ENCODE assay signal across 1 cellular context in the genomic region with DNA sequence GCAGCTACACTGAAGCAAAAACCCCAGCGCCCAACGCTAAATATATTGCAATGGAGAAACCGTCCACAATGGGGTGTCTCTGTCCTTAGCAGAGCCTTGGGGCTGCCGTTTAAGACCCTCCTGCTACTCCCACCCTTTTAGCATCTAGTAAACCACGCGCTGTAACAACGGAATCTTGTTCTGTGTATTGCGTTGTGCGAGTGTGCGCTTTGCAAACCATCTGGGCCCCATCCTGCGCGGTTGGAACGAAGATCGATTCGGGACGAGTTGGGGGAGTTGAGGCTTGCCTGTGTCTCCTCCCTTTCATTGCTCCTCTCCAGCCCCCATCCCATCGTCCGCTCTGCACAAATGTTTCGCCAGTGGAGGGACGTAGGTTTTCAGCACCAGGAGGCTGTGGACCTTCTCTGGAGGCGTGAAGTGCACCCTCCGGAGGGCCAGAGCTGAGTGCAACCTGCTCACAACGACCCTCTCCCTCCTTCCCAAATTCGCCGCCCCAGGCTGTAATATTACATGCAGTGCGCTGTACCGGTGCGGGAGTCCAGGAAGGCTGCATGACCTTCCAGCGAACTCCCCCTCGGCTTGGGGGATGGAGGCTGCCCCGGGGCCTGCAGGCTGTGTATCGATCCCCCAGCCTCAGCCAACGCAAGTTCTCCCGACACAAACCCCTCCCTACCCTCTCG.
TF ChIP-seq lines count a peak whose summit lies in the region.

No MANE protein-coding gene starts in this region.

TF ChIP-seq in HepG2, 621 proteins besides CTCF, POLR2A, EP300 and RAD21 (continued from another document and continues in another):
- TF ChIP-seq, protein P1, sequence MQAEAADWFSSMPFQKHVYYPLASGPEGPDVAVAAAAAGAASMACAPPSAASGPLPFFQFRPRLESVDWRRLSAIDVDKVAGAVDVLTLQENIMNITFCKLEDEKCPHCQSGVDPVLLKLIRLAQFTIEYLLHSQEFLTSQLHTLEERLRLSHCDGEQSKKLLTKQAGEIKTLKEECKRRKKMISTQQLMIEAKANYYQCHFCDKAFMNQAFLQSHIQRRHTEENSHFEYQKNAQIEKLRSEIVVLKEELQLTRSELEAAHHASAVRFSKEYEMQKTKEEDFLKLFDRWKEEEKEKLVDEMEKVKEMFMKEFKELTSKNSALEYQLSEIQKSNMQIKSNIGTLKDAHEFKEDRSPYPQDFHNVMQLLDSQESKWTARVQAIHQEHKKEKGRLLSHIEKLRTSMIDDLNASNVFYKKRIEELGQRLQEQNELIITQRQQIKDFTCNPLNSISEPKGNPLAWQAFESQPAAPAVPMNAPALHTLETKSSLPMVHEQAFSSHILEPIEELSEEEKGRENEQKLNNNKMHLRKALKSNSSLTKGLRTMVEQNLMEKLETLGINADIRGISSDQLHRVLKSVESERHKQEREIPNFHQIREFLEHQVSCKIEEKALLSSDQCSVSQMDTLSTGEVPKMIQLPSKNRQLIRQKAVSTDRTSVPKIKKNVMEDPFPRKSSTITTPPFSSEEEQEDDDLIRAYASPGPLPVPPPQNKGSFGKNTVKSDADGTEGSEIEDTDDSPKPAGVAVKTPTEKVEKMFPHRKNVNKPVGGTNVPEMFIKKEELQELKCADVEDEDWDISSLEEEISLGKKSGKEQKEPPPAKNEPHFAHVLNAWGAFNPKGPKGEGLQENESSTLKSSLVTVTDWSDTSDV (CRISPR knock-in tag; IDR thresholded peaks at IDR 0.05): 0 out of 2 replicates have a peak, but pooled peaks have one; percentile 57
- TF ChIP-seq TMF1 (CRISPR knock-in tag; IDR thresholded peaks at IDR 0.05; ENCODE audit: low read depth) (no peak), TBP (CRISPR knock-in tag; IDR thresholded peaks at IDR 0.05) (no peak), NCOA2 (CRISPR knock-in tag; IDR thresholded peaks at IDR 0.05) (no peak), NFE2L1 (CRISPR knock-in tag; IDR thresholded peaks at IDR 0.05; ENCODE audit: borderline replicate concordance) (no peak), ARNT2 (CRISPR knock-in tag; IDR thresholded peaks at IDR 0.05; ENCODE audit: low read depth) (peak; percentile 18; the same call in 1 of the 2 replicates), CBX5 (CRISPR knock-in tag; IDR thresholded peaks at IDR 0.05; ENCODE audit: borderline replicate concordance) (no peak; the same call in 1 of the 2 replicates), KLF13 (CRISPR knock-in tag; IDR thresholded peaks at IDR 0.05) (no peak), ZFP36L1 (CRISPR knock-in tag; IDR thresholded peaks at IDR 0.05) (no peak), NR1H2 (CRISPR knock-in tag; IDR thresholded peaks at IDR 0.05; ENCODE audit: borderline replicate concordance, low read depth) (no peak), MAFF (IDR thresholded peaks at IDR 0.05; ENCODE audit: low read depth, low read length) (no peak), ZNF629 (CRISPR knock-in tag; conservative IDR thresholded peaks at IDR 0.05) (no peak), PAX8 (CRISPR knock-in tag; IDR thresholded peaks at IDR 0.05; ENCODE audit: borderline replicate concordance) (no peak), MED1 (CRISPR knock-in tag; IDR thresholded peaks at IDR 0.05) (0 out of 2 replicates have a peak, but pooled peaks have one; percentile 14), ZNF501 (CRISPR knock-in tag; IDR thresholded peaks at IDR 0.05) (peak; percentile 24; the same call in 1 of the 2 replicates), ZKSCAN8 (CRISPR knock-in tag; IDR thresholded peaks at IDR 0.05; ENCODE audit: borderline replicate concordance) (no peak), JUND (CRISPR knock-in tag; IDR thresholded peaks at IDR 0.05) (no peak), ZNF20 (CRISPR knock-in tag; IDR thresholded peaks at IDR 0.05) (no peak), ZNF878 (CRISPR knock-in tag; IDR thresholded peaks at IDR 0.05) (no peak), ZKSCAN5 (CRISPR knock-in tag; IDR thresholded peaks at IDR 0.05) (no peak), ZNF670 (CRISPR knock-in tag; IDR thresholded peaks at IDR 0.05; ENCODE audit: borderline replicate concordance) (no peak), HOXA7 (CRISPR knock-in tag; IDR thresholded peaks at IDR 0.05) (no peak), ZMAT3 (CRISPR knock-in tag; conservative IDR thresholded peaks at IDR 0.05) (0 out of 2 replicates have a peak, but pooled peaks have one; percentile 29), ERF (CRISPR knock-in tag; IDR thresholded peaks at IDR 0.05) (no peak; the same call in 1 of the 2 replicates), NR2F1 (CRISPR knock-in tag; IDR thresholded peaks at IDR 0.05) (no peak), ZNF432 (CRISPR knock-in tag; IDR thresholded peaks at IDR 0.05; ENCODE audit: borderline replicate concordance) (no peak), ZNF260 (CRISPR knock-in tag; IDR thresholded peaks at IDR 0.05; ENCODE audit: borderline replicate concordance, low read depth) (no peak), ZNF614 (CRISPR knock-in tag; IDR thresholded peaks at IDR 0.05; ENCODE audit: borderline replicate concordance) (no peak), KAT8 (CRISPR knock-in tag; IDR thresholded peaks at IDR 0.05) (no peak), ZNF101 (CRISPR knock-in tag; IDR thresholded peaks at IDR 0.05; ENCODE audit: borderline replicate concordance, low read depth) (no peak)
- TF ChIP-seq, protein P2, sequence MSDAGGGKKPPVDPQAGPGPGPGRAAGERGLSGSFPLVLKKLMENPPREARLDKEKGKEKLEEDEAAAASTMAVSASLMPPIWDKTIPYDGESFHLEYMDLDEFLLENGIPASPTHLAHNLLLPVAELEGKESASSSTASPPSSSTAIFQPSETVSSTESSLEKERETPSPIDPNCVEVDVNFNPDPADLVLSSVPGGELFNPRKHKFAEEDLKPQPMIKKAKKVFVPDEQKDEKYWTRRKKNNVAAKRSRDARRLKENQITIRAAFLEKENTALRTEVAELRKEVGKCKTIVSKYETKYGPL (CRISPR knock-in tag; IDR thresholded peaks at IDR 0.05): no peak
- TF ChIP-seq, protein P3, sequence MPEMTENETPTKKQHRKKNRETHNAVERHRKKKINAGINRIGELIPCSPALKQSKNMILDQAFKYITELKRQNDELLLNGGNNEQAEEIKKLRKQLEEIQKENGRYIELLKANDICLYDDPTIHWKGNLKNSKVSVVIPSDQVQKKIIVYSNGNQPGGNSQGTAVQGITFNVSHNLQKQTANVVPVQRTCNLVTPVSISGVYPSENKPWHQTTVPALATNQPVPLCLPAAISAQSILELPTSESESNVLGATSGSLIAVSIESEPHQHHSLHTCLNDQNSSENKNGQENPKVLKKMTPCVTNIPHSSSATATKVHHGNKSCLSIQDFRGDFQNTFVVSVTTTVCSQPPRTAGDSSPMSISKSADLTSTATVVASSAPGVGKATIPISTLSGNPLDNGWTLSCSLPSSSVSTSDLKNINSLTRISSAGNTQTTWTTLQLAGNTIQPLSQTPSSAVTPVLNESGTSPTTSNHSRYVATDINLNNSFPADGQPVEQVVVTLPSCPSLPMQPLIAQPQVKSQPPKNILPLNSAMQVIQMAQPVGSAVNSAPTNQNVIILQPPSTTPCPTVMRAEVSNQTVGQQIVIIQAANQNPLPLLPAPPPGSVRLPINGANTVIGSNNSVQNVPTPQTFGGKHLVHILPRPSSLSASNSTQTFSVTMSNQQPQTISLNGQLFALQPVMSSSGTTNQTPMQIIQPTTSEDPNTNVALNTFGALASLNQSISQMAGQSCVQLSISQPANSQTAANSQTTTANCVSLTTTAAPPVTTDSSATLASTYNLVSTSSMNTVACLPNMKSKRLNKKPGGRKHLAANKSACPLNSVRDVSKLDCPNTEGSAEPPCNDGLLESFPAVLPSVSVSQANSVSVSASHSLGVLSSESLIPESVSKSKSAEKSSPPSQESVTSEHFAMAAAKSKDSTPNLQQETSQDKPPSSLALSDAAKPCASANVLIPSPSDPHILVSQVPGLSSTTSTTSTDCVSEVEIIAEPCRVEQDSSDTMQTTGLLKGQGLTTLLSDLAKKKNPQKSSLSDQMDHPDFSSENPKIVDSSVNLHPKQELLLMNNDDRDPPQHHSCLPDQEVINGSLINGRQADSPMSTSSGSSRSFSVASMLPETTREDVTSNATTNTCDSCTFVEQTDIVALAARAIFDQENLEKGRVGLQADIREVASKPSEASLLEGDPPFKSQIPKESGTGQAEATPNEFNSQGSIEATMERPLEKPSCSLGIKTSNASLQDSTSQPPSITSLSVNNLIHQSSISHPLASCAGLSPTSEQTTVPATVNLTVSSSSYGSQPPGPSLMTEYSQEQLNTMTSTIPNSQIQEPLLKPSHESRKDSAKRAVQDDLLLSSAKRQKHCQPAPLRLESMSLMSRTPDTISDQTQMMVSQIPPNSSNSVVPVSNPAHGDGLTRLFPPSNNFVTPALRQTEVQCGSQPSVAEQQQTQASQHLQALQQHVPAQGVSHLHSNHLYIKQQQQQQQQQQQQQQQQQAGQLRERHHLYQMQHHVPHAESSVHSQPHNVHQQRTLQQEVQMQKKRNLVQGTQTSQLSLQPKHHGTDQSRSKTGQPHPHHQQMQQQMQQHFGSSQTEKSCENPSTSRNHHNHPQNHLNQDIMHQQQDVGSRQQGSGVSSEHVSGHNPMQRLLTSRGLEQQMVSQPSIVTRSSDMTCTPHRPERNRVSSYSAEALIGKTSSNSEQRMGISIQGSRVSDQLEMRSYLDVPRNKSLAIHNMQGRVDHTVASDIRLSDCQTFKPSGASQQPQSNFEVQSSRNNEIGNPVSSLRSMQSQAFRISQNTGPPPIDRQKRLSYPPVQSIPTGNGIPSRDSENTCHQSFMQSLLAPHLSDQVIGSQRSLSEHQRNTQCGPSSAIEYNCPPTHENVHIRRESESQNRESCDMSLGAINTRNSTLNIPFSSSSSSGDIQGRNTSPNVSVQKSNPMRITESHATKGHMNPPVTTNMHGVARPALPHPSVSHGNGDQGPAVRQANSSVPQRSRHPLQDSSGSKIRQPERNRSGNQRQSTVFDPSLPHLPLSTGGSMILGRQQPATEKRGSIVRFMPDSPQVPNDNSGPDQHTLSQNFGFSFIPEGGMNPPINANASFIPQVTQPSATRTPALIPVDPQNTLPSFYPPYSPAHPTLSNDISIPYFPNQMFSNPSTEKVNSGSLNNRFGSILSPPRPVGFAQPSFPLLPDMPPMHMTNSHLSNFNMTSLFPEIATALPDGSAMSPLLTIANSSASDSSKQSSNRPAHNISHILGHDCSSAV (CRISPR knock-in tag; IDR thresholded peaks at IDR 0.05; ENCODE audit: borderline replicate concordance): no peak
- TF ChIP-seq, protein P4, sequence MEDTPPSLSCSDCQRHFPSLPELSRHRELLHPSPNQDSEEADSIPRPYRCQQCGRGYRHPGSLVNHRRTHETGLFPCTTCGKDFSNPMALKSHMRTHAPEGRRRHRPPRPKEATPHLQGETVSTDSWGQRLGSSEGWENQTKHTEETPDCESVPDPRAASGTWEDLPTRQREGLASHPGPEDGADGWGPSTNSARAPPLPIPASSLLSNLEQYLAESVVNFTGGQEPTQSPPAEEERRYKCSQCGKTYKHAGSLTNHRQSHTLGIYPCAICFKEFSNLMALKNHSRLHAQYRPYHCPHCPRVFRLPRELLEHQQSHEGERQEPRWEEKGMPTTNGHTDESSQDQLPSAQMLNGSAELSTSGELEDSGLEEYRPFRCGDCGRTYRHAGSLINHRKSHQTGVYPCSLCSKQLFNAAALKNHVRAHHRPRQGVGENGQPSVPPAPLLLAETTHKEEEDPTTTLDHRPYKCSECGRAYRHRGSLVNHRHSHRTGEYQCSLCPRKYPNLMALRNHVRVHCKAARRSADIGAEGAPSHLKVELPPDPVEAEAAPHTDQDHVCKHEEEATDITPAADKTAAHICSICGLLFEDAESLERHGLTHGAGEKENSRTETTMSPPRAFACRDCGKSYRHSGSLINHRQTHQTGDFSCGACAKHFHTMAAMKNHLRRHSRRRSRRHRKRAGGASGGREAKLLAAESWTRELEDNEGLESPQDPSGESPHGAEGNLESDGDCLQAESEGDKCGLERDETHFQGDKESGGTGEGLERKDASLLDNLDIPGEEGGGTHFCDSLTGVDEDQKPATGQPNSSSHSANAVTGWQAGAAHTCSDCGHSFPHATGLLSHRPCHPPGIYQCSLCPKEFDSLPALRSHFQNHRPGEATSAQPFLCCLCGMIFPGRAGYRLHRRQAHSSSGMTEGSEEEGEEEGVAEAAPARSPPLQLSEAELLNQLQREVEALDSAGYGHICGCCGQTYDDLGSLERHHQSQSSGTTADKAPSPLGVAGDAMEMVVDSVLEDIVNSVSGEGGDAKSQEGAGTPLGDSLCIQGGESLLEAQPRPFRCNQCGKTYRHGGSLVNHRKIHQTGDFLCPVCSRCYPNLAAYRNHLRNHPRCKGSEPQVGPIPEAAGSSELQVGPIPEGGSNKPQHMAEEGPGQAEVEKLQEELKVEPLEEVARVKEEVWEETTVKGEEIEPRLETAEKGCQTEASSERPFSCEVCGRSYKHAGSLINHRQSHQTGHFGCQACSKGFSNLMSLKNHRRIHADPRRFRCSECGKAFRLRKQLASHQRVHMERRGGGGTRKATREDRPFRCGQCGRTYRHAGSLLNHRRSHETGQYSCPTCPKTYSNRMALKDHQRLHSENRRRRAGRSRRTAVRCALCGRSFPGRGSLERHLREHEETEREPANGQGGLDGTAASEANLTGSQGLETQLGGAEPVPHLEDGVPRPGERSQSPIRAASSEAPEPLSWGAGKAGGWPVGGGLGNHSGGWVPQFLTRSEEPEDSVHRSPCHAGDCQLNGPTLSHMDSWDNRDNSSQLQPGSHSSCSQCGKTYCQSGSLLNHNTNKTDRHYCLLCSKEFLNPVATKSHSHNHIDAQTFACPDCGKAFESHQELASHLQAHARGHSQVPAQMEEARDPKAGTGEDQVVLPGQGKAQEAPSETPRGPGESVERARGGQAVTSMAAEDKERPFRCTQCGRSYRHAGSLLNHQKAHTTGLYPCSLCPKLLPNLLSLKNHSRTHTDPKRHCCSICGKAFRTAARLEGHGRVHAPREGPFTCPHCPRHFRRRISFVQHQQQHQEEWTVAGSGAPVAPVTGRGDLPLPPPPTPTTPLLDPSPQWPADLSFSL (CRISPR knock-in tag; IDR thresholded peaks at IDR 0.05): no peak
- TF ChIP-seq, protein P5, sequence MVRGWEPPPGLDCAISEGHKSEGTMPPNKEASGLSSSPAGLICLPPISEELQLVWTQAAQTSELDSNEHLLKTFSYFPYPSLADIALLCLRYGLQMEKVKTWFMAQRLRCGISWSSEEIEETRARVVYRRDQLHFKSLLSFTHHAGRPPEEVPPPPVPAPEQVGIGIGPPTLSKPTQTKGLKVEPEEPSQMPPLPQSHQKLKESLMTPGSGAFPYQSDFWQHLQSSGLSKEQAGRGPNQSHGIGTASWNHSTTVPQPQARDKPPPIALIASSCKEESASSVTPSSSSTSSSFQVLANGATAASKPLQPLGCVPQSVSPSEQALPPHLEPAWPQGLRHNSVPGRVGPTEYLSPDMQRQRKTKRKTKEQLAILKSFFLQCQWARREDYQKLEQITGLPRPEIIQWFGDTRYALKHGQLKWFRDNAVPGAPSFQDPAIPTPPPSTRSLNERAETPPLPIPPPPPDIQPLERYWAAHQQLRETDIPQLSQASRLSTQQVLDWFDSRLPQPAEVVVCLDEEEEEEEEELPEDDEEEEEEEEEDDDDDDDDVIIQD (CRISPR knock-in tag; IDR thresholded peaks at IDR 0.05; ENCODE audit: low read depth): no peak
- TF ChIP-seq, protein P6, sequence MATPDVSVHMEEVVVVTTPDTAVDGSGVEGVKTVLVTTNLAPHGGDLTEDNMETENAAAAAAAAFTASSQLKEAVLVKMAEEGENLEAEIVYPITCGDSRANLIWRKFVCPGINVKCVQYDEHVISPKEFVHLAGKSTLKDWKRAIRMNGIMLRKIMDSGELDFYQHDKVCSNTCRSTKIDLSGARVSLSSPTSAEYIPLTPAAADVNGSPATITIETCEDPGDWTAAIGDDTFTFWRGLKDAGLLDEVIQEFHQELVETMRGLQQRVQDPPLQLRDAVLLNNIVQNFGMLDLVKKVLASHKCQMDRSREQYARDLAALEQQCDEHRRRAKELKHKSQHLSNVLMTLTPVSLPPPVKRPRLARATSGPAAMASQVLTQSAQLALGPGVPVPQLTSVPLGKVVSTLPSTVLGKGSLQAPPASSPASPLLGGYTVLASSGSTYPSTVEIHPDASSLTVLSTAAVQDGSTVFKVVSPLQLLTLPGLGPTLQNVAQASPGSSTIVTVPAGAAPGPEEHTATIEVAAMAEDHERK (CRISPR knock-in tag; IDR thresholded peaks at IDR 0.05; ENCODE audit: low read depth): no peak
